In genomic region chr22:50414476-50415248, GRCh38 we compare ENCODE assay signal across 36 cellular contexts.
"Had no signal": no experiment of that assay in that cellular context is flagged by ENCODE, and none has a peak within 500 bp of the region (broad histone marks: within the 10 kb centered on the region; RNA-seq: fewer than 3 reads in every experiment).

No MANE protein-coding gene starts in this region.

- H3K9me3 ChIP-seq: Peyer's patch had no signal

- H3K4me3 ChIP-seq: cardiac muscle cell, Peyer's patch had no signal

- DNase-seq: activated B cell treated with CpG ODN at 0.5 μM for 24 hours; activated CD4-positive, alpha-beta memory T cell treated with anti-CD3 and anti-CD28 coated beads for 36 hours; activated CD4-positive, alpha-beta T cell treated with anti-CD3 and anti-CD28 coated beads for 4 hours; activated CD4-positive, alpha-beta T cell treated with anti-CD3 and anti-CD28 coated beads, Interleukin-2, amount 50 U/mL, for 1 hour; activated CD4-positive, CD25-positive, alpha-beta regulatory T cell treated with anti-CD3 and anti-CD28 coated beads, Interleukin-2, amount 50 U/mL, for 72 hours; activated CD8-positive, alpha-beta memory T cell treated with anti-CD3 and anti-CD28 coated beads, Interleukin-2, amount 50 U/mL, for 4 hours; activated effector memory CD4-positive, alpha-beta T cell treated with anti-CD3 and anti-CD28 coated beads, Interleukin-2, amount 50 U/mL, for 16 hours; activated naive CD4-positive, alpha-beta T cell; activated naive CD4-positive, alpha-beta T cell treated with anti-CD3 and anti-CD28 coated beads, Interleukin-2, amount 50 U/mL, for 16 hours; activated naive CD8-positive, alpha-beta T cell treated with anti-CD3 and anti-CD28 coated beads for 36 hours; activated T-cell treated with anti-CD3 and anti-CD28 coated beads for 4 hours; activated T-cell treated with anti-CD3 and anti-CD28 coated beads, Interleukin-2, amount 50 U/mL, for 48 hours; amniotic stem cell; MM.1S; MV-4-11; NCI-H1092; NCI-H1436 treated with DMSO at 0.1 percent for 48 hours; NCI-H1694 treated with DMSO at 0.1 percent for 48 hours; NCI-H2029; NCI-H345; NCI-H524 treated with DMSO at 0.1 percent for 48 hours; NCI-H748 treated with DMSO at 0.1 percent for 48 hours; NK-92 treated with Interleukin-12 subunit alpha and Interleukin-12 subunit beta, amount 100 ng/mL, for 24 hours; PC-3; Peyer's patch; RPMI8226; SIG-M5; SW 1271; T-helper 1 cell; T-helper 2 cell; T-helper 9 cell had no signal

- ATAC-seq: activated T-helper 17 cell treated with anti-CD3 and anti-CD28 coated beads, Interleukin-2, amount 50 U/mL, for 72 hours; PC-3; Right ventricle myocardium inferior had no signal

- H3K27ac ChIP-seq: cardiac muscle cell, KMS-11, Peyer's patch, VCaP had no signal

- H3K4me2 ChIP-seq: KMS-11 had no signal

- H3K27me3 Mint-ChIP-seq: activated B cell treated with CpG ODN at 0.5 μM for 24 hours; activated CD4-positive, alpha-beta memory T cell treated with anti-CD3 and anti-CD28 coated beads for 36 hours; activated naive CD8-positive, alpha-beta T cell treated with anti-CD3 and anti-CD28 coated beads for 36 hours; activated T-helper 17 cell treated with anti-CD3 and anti-CD28 coated beads, Interleukin-2, amount 50 U/mL, for 72 hours had no signal

- H3K27me3 ChIP-seq: cardiac muscle cell, Peyer's patch had no signal

- H3K4me3 Mint-ChIP-seq: activated B cell treated with CpG ODN at 0.5 μM for 24 hours; activated CD4-positive, alpha-beta memory T cell treated with anti-CD3 and anti-CD28 coated beads for 36 hours; activated naive CD8-positive, alpha-beta T cell treated with anti-CD3 and anti-CD28 coated beads for 36 hours; activated T-helper 17 cell treated with anti-CD3 and anti-CD28 coated beads, Interleukin-2, amount 50 U/mL, for 72 hours had no signal

- H3K4me1 Mint-ChIP-seq: activated B cell treated with CpG ODN at 0.5 μM for 24 hours; activated naive CD8-positive, alpha-beta T cell treated with anti-CD3 and anti-CD28 coated beads for 36 hours; activated T-helper 17 cell treated with anti-CD3 and anti-CD28 coated beads, Interleukin-2, amount 50 U/mL, for 72 hours had no signal

- H3K27ac Mint-ChIP-seq: activated CD4-positive, alpha-beta memory T cell treated with anti-CD3 and anti-CD28 coated beads for 36 hours; activated naive CD8-positive, alpha-beta T cell treated with anti-CD3 and anti-CD28 coated beads for 36 hours; activated T-helper 17 cell treated with anti-CD3 and anti-CD28 coated beads, Interleukin-2, amount 50 U/mL, for 72 hours had no signal

- H3K9me3 Mint-ChIP-seq: activated B cell treated with CpG ODN at 0.5 μM for 24 hours; activated CD4-positive, alpha-beta memory T cell treated with anti-CD3 and anti-CD28 coated beads for 36 hours; activated naive CD8-positive, alpha-beta T cell treated with anti-CD3 and anti-CD28 coated beads for 36 hours; activated T-helper 17 cell treated with anti-CD3 and anti-CD28 coated beads, Interleukin-2, amount 50 U/mL, for 72 hours had no signal

- H3K4me1 ChIP-seq: Peyer's patch had no signal

- H3K9ac ChIP-seq: KMS-11 had no signal
